Comparison of ENCODE assay signal across 1 cellular context in genomic region chr9:4544714-4545113, GRCh38.
TF ChIP-seq lines count a peak whose summit lies in the region.
"Not testable (repeated sequence)": the region's sequence is repeated elsewhere in the genome, so short reads cannot be mapped to it uniquely, and the experiment has no call there.

No MANE protein-coding gene starts in this region.

TF ChIP-seq in K562, 482 proteins besides CTCF, POLR2A, EP300 and RAD21 (continued from another document):
- TF ChIP-seq, protein P1, sequence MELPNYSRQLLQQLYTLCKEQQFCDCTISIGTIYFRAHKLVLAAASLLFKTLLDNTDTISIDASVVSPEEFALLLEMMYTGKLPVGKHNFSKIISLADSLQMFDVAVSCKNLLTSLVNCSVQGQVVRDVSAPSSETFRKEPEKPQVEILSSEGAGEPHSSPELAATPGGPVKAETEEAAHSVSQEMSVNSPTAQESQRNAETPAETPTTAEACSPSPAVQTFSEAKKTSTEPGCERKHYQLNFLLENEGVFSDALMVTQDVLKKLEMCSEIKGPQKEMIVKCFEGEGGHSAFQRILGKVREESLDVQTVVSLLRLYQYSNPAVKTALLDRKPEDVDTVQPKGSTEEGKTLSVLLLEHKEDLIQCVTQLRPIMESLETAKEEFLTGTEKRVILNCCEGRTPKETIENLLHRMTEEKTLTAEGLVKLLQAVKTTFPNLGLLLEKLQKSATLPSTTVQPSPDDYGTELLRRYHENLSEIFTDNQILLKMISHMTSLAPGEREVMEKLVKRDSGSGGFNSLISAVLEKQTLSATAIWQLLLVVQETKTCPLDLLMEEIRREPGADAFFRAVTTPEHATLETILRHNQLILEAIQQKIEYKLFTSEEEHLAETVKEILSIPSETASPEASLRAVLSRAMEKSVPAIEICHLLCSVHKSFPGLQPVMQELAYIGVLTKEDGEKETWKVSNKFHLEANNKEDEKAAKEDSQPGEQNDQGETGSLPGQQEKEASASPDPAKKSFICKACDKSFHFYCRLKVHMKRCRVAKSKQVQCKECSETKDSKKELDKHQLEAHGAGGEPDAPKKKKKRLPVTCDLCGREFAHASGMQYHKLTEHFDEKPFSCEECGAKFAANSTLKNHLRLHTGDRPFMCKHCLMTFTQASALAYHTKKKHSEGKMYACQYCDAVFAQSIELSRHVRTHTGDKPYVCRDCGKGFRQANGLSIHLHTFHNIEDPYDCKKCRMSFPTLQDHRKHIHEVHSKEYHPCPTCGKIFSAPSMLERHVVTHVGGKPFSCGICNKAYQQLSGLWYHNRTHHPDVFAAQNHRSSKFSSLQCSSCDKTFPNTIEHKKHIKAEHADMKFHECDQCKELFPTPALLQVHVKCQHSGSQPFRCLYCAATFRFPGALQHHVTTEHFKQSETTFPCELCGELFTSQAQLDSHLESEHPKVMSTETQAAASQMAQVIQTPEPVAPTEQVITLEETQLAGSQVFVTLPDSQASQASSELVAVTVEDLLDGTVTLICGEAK (IDR thresholded peaks at IDR 0.05): 0 out of 2 replicates have a peak, but pooled peaks have one; percentile 14
- TF ChIP-seq, protein P1 (CRISPR knock-in tag; IDR thresholded peaks at IDR 0.05): not testable (repeated sequence)
- TF ChIP-seq POLR2AphosphoS5 (IDR thresholded peaks at IDR 0.05; ENCODE audit: control insufficient read depth, insufficient read depth, low read depth, low read length): peak; percentile 65; the same call in 1 of the 2 replicates
- TF ChIP-seq POLR2H (tag; IDR thresholded peaks at IDR 0.05; ENCODE audit: low read depth): peak; percentile 82
- peak; percentile 69 for TF ChIP-seq ELF1 (tag; IDR thresholded peaks at IDR 0.05)
- TF ChIP-seq POLR2B (IDR thresholded peaks at IDR 0.05; ENCODE audit: low read depth, partially characterized antibody): peak; percentile 38
- peak; percentile 57; the same call in 1 of the 2 replicates for TF ChIP-seq L3MBTL2 (IDR thresholded peaks at IDR 0.05)
- 0 out of 2 replicates have a peak, but pooled peaks have one; percentile 23 for TF ChIP-seq POLR2G (IDR thresholded peaks at IDR 0.05; ENCODE audit: low read depth, low read length)
- peak; percentile 46 for TF ChIP-seq TAF1 (IDR thresholded peaks at IDR 0.05; ENCODE audit: control insufficient read depth, extremely low read depth, insufficient read depth, low read length, severe bottlenecking)
- peak; percentile 25; the same call in 1 of the 2 replicates for TF ChIP-seq TAF7 (tag; IDR thresholded peaks at IDR 0.05)
- TF ChIP-seq YY1 (IDR thresholded peaks at IDR 0.05; ENCODE audit: borderline replicate concordance in 1 of 3, control insufficient read depth in 1 of 3, extremely low read depth in 1 of 3, insufficient read depth in 3 of 3, insufficient read length in 1 of 3, insufficient replicate concordance in 2 of 3, low read depth in 1 of 3, low read length in 2 of 3): peak in 1 of 3 experiments; percentile 68
- TF ChIP-seq RBM25 (IDR thresholded peaks at IDR 0.05; ENCODE audit: low read depth, low read length, severe bottlenecking): peak; percentile 41
- TF ChIP-seq CHD2 (IDR thresholded peaks at IDR 0.05; ENCODE audit: low read depth, low read length): peak; percentile 87
